Comparison of ENCODE assay signal across 1 cellular context in the genomic region with DNA sequence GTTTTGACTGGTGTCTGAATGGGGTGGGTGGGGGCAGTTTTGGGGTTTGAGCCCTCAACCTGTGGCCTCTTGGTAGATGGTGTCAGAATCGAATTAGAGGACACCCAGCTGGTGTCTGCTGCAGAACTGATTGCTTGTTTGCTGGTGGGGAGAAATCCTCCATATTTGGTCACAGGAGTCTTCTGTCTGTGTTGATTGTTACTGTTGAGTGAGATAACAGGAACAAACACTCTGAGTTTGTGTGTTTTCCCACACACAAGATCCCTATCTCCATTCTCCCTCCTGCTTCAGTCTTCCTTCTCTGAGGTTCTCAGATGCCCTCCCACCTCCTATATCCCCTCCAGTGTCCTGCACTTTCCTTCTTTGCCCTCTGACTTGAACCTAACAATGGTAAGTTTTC.
TF ChIP-seq lines count a peak whose summit lies in the region.

No MANE protein-coding gene starts in this region.

TF ChIP-seq in K562, 482 proteins besides CTCF, POLR2A, EP300 and RAD21 (continued from another document):
- TF ChIP-seq, protein P1, sequence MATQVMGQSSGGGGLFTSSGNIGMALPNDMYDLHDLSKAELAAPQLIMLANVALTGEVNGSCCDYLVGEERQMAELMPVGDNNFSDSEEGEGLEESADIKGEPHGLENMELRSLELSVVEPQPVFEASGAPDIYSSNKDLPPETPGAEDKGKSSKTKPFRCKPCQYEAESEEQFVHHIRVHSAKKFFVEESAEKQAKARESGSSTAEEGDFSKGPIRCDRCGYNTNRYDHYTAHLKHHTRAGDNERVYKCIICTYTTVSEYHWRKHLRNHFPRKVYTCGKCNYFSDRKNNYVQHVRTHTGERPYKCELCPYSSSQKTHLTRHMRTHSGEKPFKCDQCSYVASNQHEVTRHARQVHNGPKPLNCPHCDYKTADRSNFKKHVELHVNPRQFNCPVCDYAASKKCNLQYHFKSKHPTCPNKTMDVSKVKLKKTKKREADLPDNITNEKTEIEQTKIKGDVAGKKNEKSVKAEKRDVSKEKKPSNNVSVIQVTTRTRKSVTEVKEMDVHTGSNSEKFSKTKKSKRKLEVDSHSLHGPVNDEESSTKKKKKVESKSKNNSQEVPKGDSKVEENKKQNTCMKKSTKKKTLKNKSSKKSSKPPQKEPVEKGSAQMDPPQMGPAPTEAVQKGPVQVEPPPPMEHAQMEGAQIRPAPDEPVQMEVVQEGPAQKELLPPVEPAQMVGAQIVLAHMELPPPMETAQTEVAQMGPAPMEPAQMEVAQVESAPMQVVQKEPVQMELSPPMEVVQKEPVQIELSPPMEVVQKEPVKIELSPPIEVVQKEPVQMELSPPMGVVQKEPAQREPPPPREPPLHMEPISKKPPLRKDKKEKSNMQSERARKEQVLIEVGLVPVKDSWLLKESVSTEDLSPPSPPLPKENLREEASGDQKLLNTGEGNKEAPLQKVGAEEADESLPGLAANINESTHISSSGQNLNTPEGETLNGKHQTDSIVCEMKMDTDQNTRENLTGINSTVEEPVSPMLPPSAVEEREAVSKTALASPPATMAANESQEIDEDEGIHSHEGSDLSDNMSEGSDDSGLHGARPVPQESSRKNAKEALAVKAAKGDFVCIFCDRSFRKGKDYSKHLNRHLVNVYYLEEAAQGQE (CRISPR knock-in tag; IDR thresholded peaks at IDR 0.05; ENCODE audit: low read depth): no peak
- TF ChIP-seq BCL6 (CRISPR knock-in tag; IDR thresholded peaks at IDR 0.05): no peak
- peak; percentile 28; the same call in 1 of the 2 replicates for TF ChIP-seq ZNF766 (CRISPR knock-in tag; conservative IDR thresholded peaks at IDR 0.05)
- peak; percentile 42; the same call in 1 of the 2 replicates for TF ChIP-seq ZNF184 (CRISPR knock-in tag; IDR thresholded peaks at IDR 0.05)
- no peak for TF ChIP-seq NFRKB (IDR thresholded peaks at IDR 0.05; ENCODE audit: low read depth)
- no peak for TF ChIP-seq RBM22 (IDR thresholded peaks at IDR 0.05; ENCODE audit: low read depth, low read length, poor library complexity, severe bottlenecking)
- no peak for TF ChIP-seq HNRNPK (IDR thresholded peaks at IDR 0.05; ENCODE audit: low read depth, low read length, poor library complexity, severe bottlenecking)
- no peak for TF ChIP-seq NONO (IDR thresholded peaks at IDR 0.05; ENCODE audit: low read depth in 2 of 2, low read length in 1 of 2)
- TF ChIP-seq ZNF699 (CRISPR knock-in tag; IDR thresholded peaks at IDR 0.05; ENCODE audit: insufficient replicate concordance): no peak
- no peak for TF ChIP-seq KDM1A (IDR thresholded peaks at IDR 0.05)
- peak; percentile 63 for TF ChIP-seq CBFA2T2 (conservative IDR thresholded peaks at IDR 0.05)
- TF ChIP-seq RB1 (IDR thresholded peaks at IDR 0.05; ENCODE audit: low read depth): no peak
- TF ChIP-seq ETV1 (tag; conservative IDR thresholded peaks at IDR 0.05; ENCODE audit: low read depth): no peak
- TF ChIP-seq CEBPG (CRISPR knock-in tag; IDR thresholded peaks at IDR 0.05): no peak
- no peak for TF ChIP-seq CEBPG (tag; conservative IDR thresholded peaks at IDR 0.05 in 1 of 2, IDR thresholded peaks at IDR 0.05 in 1 of 2)
- TF ChIP-seq, protein P2, sequence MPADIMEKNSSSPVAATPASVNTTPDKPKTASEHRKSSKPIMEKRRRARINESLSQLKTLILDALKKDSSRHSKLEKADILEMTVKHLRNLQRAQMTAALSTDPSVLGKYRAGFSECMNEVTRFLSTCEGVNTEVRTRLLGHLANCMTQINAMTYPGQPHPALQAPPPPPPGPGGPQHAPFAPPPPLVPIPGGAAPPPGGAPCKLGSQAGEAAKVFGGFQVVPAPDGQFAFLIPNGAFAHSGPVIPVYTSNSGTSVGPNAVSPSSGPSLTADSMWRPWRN (IDR thresholded peaks at IDR 0.05; ENCODE audit: low read depth): peak; percentile 66
- peak; percentile 90 for TF ChIP-seq SOX6 (IDR thresholded peaks at IDR 0.05)
- TF ChIP-seq, protein P3, sequence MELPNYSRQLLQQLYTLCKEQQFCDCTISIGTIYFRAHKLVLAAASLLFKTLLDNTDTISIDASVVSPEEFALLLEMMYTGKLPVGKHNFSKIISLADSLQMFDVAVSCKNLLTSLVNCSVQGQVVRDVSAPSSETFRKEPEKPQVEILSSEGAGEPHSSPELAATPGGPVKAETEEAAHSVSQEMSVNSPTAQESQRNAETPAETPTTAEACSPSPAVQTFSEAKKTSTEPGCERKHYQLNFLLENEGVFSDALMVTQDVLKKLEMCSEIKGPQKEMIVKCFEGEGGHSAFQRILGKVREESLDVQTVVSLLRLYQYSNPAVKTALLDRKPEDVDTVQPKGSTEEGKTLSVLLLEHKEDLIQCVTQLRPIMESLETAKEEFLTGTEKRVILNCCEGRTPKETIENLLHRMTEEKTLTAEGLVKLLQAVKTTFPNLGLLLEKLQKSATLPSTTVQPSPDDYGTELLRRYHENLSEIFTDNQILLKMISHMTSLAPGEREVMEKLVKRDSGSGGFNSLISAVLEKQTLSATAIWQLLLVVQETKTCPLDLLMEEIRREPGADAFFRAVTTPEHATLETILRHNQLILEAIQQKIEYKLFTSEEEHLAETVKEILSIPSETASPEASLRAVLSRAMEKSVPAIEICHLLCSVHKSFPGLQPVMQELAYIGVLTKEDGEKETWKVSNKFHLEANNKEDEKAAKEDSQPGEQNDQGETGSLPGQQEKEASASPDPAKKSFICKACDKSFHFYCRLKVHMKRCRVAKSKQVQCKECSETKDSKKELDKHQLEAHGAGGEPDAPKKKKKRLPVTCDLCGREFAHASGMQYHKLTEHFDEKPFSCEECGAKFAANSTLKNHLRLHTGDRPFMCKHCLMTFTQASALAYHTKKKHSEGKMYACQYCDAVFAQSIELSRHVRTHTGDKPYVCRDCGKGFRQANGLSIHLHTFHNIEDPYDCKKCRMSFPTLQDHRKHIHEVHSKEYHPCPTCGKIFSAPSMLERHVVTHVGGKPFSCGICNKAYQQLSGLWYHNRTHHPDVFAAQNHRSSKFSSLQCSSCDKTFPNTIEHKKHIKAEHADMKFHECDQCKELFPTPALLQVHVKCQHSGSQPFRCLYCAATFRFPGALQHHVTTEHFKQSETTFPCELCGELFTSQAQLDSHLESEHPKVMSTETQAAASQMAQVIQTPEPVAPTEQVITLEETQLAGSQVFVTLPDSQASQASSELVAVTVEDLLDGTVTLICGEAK (IDR thresholded peaks at IDR 0.05): no peak
- TF ChIP-seq, protein P3 (CRISPR knock-in tag; IDR thresholded peaks at IDR 0.05): no peak
- no peak for TF ChIP-seq IFI16 (CRISPR knock-in tag; IDR thresholded peaks at IDR 0.05)
- TF ChIP-seq, protein P4, sequence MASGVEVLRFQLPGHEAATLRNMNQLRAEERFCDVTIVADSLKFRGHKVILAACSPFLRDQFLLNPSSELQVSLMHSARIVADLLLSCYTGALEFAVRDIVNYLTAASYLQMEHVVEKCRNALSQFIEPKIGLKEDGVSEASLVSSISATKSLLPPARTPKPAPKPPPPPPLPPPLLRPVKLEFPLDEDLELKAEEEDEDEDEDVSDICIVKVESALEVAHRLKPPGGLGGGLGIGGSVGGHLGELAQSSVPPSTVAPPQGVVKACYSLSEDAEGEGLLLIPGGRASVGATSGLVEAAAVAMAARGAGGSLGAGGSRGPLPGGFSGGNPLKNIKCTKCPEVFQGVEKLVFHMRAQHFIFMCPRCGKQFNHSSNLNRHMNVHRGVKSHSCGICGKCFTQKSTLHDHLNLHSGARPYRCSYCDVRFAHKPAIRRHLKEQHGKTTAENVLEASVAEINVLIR (CRISPR knock-in tag; IDR thresholded peaks at IDR 0.05): no peak
- TF ChIP-seq ZBTB7A (IDR thresholded peaks at IDR 0.05; ENCODE audit: borderline replicate concordance, control insufficient read depth, low read depth, low read length): no peak
- TF ChIP-seq KHSRP (IDR thresholded peaks at IDR 0.05): no peak
- TF ChIP-seq ZBTB1 (CRISPR knock-in tag; IDR thresholded peaks at IDR 0.05; ENCODE audit: borderline replicate concordance, low read depth): no peak
- no peak for TF ChIP-seq ELF2 (CRISPR knock-in tag; IDR thresholded peaks at IDR 0.05)
- TF ChIP-seq ZNF24 (IDR thresholded peaks at IDR 0.05): no peak
- TF ChIP-seq ZNF263 (CRISPR knock-in tag; IDR thresholded peaks at IDR 0.05; ENCODE audit: borderline replicate concordance): no peak
- TF ChIP-seq ZNF76 (CRISPR knock-in tag; IDR thresholded peaks at IDR 0.05; ENCODE audit: borderline replicate concordance): no peak
- TF ChIP-seq ZKSCAN3 (CRISPR knock-in tag; IDR thresholded peaks at IDR 0.05): no peak
- TF ChIP-seq, protein P5, sequence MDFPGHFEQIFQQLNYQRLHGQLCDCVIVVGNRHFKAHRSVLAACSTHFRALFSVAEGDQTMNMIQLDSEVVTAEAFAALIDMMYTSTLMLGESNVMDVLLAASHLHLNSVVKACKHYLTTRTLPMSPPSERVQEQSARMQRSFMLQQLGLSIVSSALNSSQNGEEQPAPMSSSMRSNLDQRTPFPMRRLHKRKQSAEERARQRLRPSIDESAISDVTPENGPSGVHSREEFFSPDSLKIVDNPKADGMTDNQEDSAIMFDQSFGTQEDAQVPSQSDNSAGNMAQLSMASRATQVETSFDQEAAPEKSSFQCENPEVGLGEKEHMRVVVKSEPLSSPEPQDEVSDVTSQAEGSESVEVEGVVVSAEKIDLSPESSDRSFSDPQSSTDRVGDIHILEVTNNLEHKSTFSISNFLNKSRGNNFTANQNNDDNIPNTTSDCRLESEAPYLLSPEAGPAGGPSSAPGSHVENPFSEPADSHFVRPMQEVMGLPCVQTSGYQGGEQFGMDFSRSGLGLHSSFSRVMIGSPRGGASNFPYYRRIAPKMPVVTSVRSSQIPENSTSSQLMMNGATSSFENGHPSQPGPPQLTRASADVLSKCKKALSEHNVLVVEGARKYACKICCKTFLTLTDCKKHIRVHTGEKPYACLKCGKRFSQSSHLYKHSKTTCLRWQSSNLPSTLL (IDR thresholded peaks at IDR 0.05): no peak
- no peak for TF ChIP-seq NR4A1 (CRISPR knock-in tag; IDR thresholded peaks at IDR 0.05)
- no peak for TF ChIP-seq NR4A1 (tag; IDR thresholded peaks at IDR 0.05)
- no peak for TF ChIP-seq YBX1 (IDR thresholded peaks at IDR 0.05)
- TF ChIP-seq NFATC3 (IDR thresholded peaks at IDR 0.05): no peak
- TF ChIP-seq, protein P6, sequence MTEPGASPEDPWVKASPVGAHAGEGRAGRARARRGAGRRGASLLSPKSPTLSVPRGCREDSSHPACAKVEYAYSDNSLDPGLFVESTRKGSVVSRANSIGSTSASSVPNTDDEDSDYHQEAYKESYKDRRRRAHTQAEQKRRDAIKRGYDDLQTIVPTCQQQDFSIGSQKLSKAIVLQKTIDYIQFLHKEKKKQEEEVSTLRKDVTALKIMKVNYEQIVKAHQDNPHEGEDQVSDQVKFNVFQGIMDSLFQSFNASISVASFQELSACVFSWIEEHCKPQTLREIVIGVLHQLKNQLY (CRISPR knock-in tag; conservative IDR thresholded peaks at IDR 0.05): no peak
- TF ChIP-seq NBN (IDR thresholded peaks at IDR 0.05; ENCODE audit: low read depth): 0 out of 2 replicates have a peak, but pooled peaks have one; percentile 49
- no peak for TF ChIP-seq NCOA6 (IDR thresholded peaks at IDR 0.05)
- TF ChIP-seq FOXK1 (CRISPR knock-in tag; IDR thresholded peaks at IDR 0.05; ENCODE audit: borderline replicate concordance): no peak
- no peak for TF ChIP-seq ZNF77 (CRISPR knock-in tag; IDR thresholded peaks at IDR 0.05)
- TF ChIP-seq TSC22D4 (tag; IDR thresholded peaks at IDR 0.05): no peak
- TF ChIP-seq, protein P7, sequence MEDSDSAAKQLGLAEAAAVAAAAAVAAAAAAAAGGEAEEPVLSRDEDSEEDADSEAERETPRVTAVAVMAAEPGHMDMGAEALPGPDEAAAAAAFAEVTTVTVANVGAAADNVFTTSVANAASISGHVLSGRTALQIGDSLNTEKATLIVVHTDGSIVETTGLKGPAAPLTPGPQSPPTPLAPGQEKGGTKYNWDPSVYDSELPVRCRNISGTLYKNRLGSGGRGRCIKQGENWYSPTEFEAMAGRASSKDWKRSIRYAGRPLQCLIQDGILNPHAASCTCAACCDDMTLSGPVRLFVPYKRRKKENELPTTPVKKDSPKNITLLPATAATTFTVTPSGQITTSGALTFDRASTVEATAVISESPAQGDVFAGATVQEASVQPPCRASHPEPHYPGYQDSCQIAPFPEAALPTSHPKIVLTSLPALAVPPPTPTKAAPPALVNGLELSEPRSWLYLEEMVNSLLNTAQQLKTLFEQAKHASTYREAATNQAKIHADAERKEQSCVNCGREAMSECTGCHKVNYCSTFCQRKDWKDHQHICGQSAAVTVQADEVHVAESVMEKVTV (CRISPR knock-in tag; IDR thresholded peaks at IDR 0.05): no peak
- TF ChIP-seq TCF7L2 (IDR thresholded peaks at IDR 0.05; ENCODE audit: low read depth, low read length): no peak
- TF ChIP-seq ATF7 (IDR thresholded peaks at IDR 0.05): peak; percentile 47
- TF ChIP-seq NUFIP1 (IDR thresholded peaks at IDR 0.05; ENCODE audit: partially characterized antibody): no peak
